In the genomic region with DNA sequence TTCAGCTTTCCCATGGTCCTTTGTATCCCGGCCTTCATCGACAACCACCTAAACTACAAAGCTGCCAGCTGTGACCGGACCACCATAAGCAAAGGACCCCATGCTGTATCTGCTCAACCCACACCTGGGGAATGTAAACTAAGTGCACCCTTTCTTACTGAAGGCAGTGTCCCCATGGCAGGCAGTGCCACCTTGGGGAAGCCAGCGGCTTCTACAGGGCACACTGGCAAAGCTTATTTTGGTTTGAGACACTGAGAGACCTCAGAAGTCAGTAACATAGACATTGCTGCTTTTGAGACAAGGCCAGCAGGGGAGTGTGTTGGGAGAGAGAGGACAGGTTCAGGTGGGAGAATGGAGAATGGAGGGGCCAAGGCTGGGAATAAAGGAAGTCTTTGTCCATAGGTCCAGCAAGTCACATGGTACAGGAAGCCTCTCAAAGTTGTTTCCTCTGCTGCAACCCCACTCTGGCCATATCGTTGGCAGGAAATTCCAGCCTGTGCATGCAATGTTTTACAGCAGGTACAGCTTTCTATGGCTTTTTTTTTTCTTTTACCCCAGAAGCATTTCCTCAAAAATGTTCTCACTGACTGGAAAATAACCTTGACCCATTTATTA, we compare ENCODE assay signal across 22 cellular contexts.
DNase-seq lines count a peak whose midpoint lies in the region; TF ChIP-seq lines count a peak whose summit lies in the region.
"Had no signal": no experiment of that assay in that cellular context is flagged by ENCODE, and none has a peak within 500 bp of the region (broad histone marks: within the 10 kb centered on the region; RNA-seq: fewer than 3 reads in every experiment).

No MANE protein-coding gene starts in this region.

- H3K4me3 ChIP-seq in DOHH2 (ENCODE audit: low read length), result no peak overlapping the region
- H3K4me3 ChIP-seq in Loucy (ENCODE audit: low read length, poor library complexity, severe bottlenecking), result peak overlapping the region; percentile 5
- no peak overlapping the region for H3K4me3 ChIP-seq in MG63
- H3K4me3 ChIP-seq: adrenal gland, heart left ventricle, SJCRH30, tibial nerve had no signal

- H3K27ac Mint-ChIP-seq in brain (peak overlapping the region in 3 of 5 experiments; percentile 45 to 61 (median 61)), nephron (peak overlapping the region; percentile 79 to 85 (median 84))
- H3K27ac Mint-ChIP-seq: activated CD8-positive, alpha-beta memory T cell treated with anti-CD3 and anti-CD28 coated beads, Interleukin-2, amount 10 ng/mL, durations not matched to agents 7 days and 5 days; activated T-helper 17 cell treated with anti-CD3 and anti-CD28 coated beads, Interleukin-2, amount 50 U/mL, for 72 hours; CD8-positive, alpha-beta T cell; effector memory CD8-positive, alpha-beta T cell; IgD-negative memory B cell; stimulated activated memory B cell treated with anti-CD40 and anti-IgM and Interleukin-4, amounts not matched to agents 10 μg/mL and 1 μg/mL and 100 μg/mL, for 72 hours had no signal

- H3K9me3 Mint-ChIP-seq in brain (peaks cover 0 to 11% (median 3%) of the 10 kb centered on the region in 5 experiments), nephron (no peaks in the 10 kb centered on the region)
- H3K9me3 Mint-ChIP-seq: activated T-helper 17 cell treated with anti-CD3 and anti-CD28 coated beads, Interleukin-2, amount 50 U/mL, for 72 hours; CD8-positive, alpha-beta T cell; effector memory CD8-positive, alpha-beta T cell; stimulated activated memory B cell treated with anti-CD40 and anti-IgM and Interleukin-4, amounts not matched to agents 10 μg/mL and 1 μg/mL and 100 μg/mL, for 72 hours had no signal

- H3K27me3 ChIP-seq in DOHH2 (ENCODE audit: control insufficient read depth, low read length) (no peaks in the 10 kb centered on the region), Loucy (ENCODE audit: insufficient read depth, low read length, poor library complexity, severe bottlenecking) (no peaks in the 10 kb centered on the region), MG63 (no peaks in the 10 kb centered on the region)
- H3K27me3 ChIP-seq: adrenal gland, heart left ventricle, SJCRH30, tibial nerve had no signal

- H3K9me3 ChIP-seq in DOHH2 (ENCODE audit: control insufficient read depth, insufficient read depth, low read length) (no peaks in the 10 kb centered on the region), Loucy (ENCODE audit: insufficient read depth, low read depth, low read length) (no peaks in the 10 kb centered on the region), MG63 (no peaks in the 10 kb centered on the region)
- H3K9me3 ChIP-seq: adrenal gland, heart left ventricle, SJCRH30, tibial nerve had no signal

- H3K4me2 ChIP-seq in DOHH2 (ENCODE audit: low read length), result no peak overlapping the region
- peak overlapping the region; percentile 21 for H3K4me2 ChIP-seq in Loucy (ENCODE audit: low read depth, low read length, poor library complexity, severe bottlenecking)

- no peak overlapping the region for H3K9ac ChIP-seq in Loucy (ENCODE audit: low read depth, low read length, poor library complexity, severe bottlenecking)

- no peaks in the 10 kb centered on the region for H4K20me1 ChIP-seq in DOHH2 (ENCODE audit: control insufficient read depth, insufficient read depth, low read depth, low read length)
- H4K20me1 ChIP-seq in Loucy (ENCODE audit: insufficient read depth, low read length, poor library complexity, severe bottlenecking), result no peaks in the 10 kb centered on the region

- no peaks in the 10 kb centered on the region for H3K4me1 ChIP-seq in DOHH2 (ENCODE audit: control insufficient read depth, low read length)
- H3K4me1 ChIP-seq in Loucy (ENCODE audit: insufficient read depth, low read length, poor library complexity, severe bottlenecking), result peaks cover 12% of the 10 kb centered on the region
- H3K4me1 ChIP-seq: heart left ventricle, SJCRH30, tibial nerve had no signal

- no peaks in the 10 kb centered on the region for H3K36me3 ChIP-seq in DOHH2 (ENCODE audit: control insufficient read depth, low read length)
- no peaks in the 10 kb centered on the region for H3K36me3 ChIP-seq in Loucy (ENCODE audit: insufficient read depth, low read length)
- H3K36me3 ChIP-seq in MG63, result no peaks in the 10 kb centered on the region
- H3K36me3 ChIP-seq: adrenal gland, heart left ventricle, SJCRH30, tibial nerve had no signal

- H3K79me2 ChIP-seq in DOHH2 (ENCODE audit: control insufficient read depth, low read length), result no peaks in the 10 kb centered on the region
- H3K79me2 ChIP-seq in Loucy (ENCODE audit: insufficient read depth, low read length), result no peaks in the 10 kb centered on the region

- DNase-seq in effector CD8-positive, alpha-beta T cell (lab: John Stamatoyannopoulos, UW), result no peak
- DNase-seq in epidermal melanocyte (ENCODE audit: insufficient read length, low spot score) (no peak), MG63 (no peak)
- DNase-seq in stimulated activated CD4-positive, alpha-beta T cell treated with anti-CD3 and anti-CD28 coated beads, Interleukin-2, amount 100 ng/mL, for 48 hours, result no peak
- DNase-seq: activated CD8-positive, alpha-beta memory T cell treated with anti-CD3 and anti-CD28 coated beads, Interleukin-2, amount 10 ng/mL, durations not matched to agents 7 days and 5 days; caudate nucleus; CD8-positive, alpha-beta T cell; effector memory CD8-positive, alpha-beta T cell; H7; heart left ventricle; NCI-H2081 treated with DMSO at 0.1 percent for 48 hours; NCI-H524 treated with DMSO at 0.1 percent for 48 hours; SJCRH30 had no signal

- H2AFZ ChIP-seq in Loucy (ENCODE audit: low read length), result peak overlapping the region; percentile 75

- peaks cover 68% of the 10 kb centered on the region for H3K4me1 Mint-ChIP-seq in brain
- peaks cover 15% of the 10 kb centered on the region for H3K4me1 Mint-ChIP-seq in nephron
- H3K4me1 Mint-ChIP-seq: activated T-helper 17 cell treated with anti-CD3 and anti-CD28 coated beads, Interleukin-2, amount 50 U/mL, for 72 hours; IgD-negative memory B cell; stimulated activated memory B cell treated with anti-CD40 and anti-IgM and Interleukin-4, amounts not matched to agents 10 μg/mL and 1 μg/mL and 100 μg/mL, for 72 hours had no signal

- H3K9me2 ChIP-seq in DOHH2 (replicated peaks; ENCODE audit: control insufficient read depth, low read length) (no peaks in the 10 kb centered on the region), Loucy (replicated peaks; ENCODE audit: low read depth, low read length) (no peaks in the 10 kb centered on the region)

- no peaks in the 10 kb centered on the region for H3K36me3 Mint-ChIP-seq in brain
- H3K36me3 Mint-ChIP-seq in nephron (ENCODE audit: low read depth), result no peaks in the 10 kb centered on the region
- H3K36me3 Mint-ChIP-seq: activated CD8-positive, alpha-beta memory T cell treated with anti-CD3 and anti-CD28 coated beads, Interleukin-2, amount 10 ng/mL, durations not matched to agents 7 days and 5 days; CD8-positive, alpha-beta T cell; stimulated activated memory B cell treated with anti-CD40 and anti-IgM and Interleukin-4, amounts not matched to agents 10 μg/mL and 1 μg/mL and 100 μg/mL, for 72 hours had no signal

- TF ChIP-seq CTCF in DOHH2 (IDR thresholded peaks at IDR 0.05; ENCODE audit: low read depth, low read length, poor library complexity, severe bottlenecking) (peak; percentile 12), Loucy (conservative IDR thresholded peaks at IDR 0.05; ENCODE audit: low read length) (peak; percentile 54), brain (conservative IDR thresholded peaks at IDR 0.05) (no peak), nephron (IDR thresholded peaks at IDR 0.05; ENCODE audit: unreplicated experiment in 3 of 3) (no peak)

- no peaks in the 10 kb centered on the region for H3F3A ChIP-seq in DOHH2 (ENCODE audit: control insufficient read depth, insufficient read depth)
- no peaks in the 10 kb centered on the region for H3F3A ChIP-seq in Loucy (ENCODE audit: low read depth)

- H3K4me3 Mint-ChIP-seq in brain, result no peak overlapping the region
- H3K4me3 Mint-ChIP-seq in nephron, result no peak overlapping the region
- H3K4me3 Mint-ChIP-seq: activated CD8-positive, alpha-beta memory T cell treated with anti-CD3 and anti-CD28 coated beads, Interleukin-2, amount 10 ng/mL, durations not matched to agents 7 days and 5 days; activated T-helper 17 cell treated with anti-CD3 and anti-CD28 coated beads, Interleukin-2, amount 50 U/mL, for 72 hours; CD8-positive, alpha-beta T cell; effector memory CD8-positive, alpha-beta T cell; IgD-negative memory B cell; stimulated activated memory B cell treated with anti-CD40 and anti-IgM and Interleukin-4, amounts not matched to agents 10 μg/mL and 1 μg/mL and 100 μg/mL, for 72 hours had no signal

- H3K27me3 Mint-ChIP-seq in brain, result no peaks in the 10 kb centered on the region
- H3K27me3 Mint-ChIP-seq in nephron (ENCODE audit: low read depth), result no peaks in the 10 kb centered on the region
- H3K27me3 Mint-ChIP-seq: IgD-negative memory B cell; stimulated activated memory B cell treated with anti-CD40 and anti-IgM and Interleukin-4, amounts not matched to agents 10 μg/mL and 1 μg/mL and 100 μg/mL, for 72 hours had no signal

- no peak overlapping the region for H3K27ac ChIP-seq in DOHH2 (ENCODE audit: low read depth, low read length)
- H3K27ac ChIP-seq: heart left ventricle, SJCRH30, tibial nerve had no signal

Comparison
In these comparisons a context has a peak if more than half of its experiments do, and no peak if none do; other contexts are left out.
1. CTCF ChIP-seq: peak in DOHH2 (single experiment) and Loucy (single experiment); none in brain (0 of 2) and nephron (0 of 3).